In genomic region chr15:79978694-79979519, GRCh38 we compare ENCODE assay signal across 1 cellular context.
TF ChIP-seq lines count a peak whose summit lies in the region.

No MANE protein-coding gene starts in this region.

TF ChIP-seq in HepG2, 621 proteins besides CTCF, POLR2A, EP300 and RAD21 (continued from another document and continues in another):
- TF ChIP-seq ZNF362 (CRISPR knock-in tag; IDR thresholded peaks at IDR 0.05; ENCODE audit: borderline replicate concordance) = no peak
- TF ChIP-seq ZNF780A (CRISPR knock-in tag; IDR thresholded peaks at IDR 0.05) = 0 out of 2 replicates have a peak, but pooled peaks have one; percentile 14
- TF ChIP-seq TEF (CRISPR knock-in tag; IDR thresholded peaks at IDR 0.05) = no peak
- no peak for TF ChIP-seq POLR2G (IDR thresholded peaks at IDR 0.05; ENCODE audit: low read depth, low read length)
- peak; percentile 67; the same call in 1 of the 2 replicates for TF ChIP-seq TBX2 (CRISPR knock-in tag; IDR thresholded peaks at IDR 0.05; ENCODE audit: borderline replicate concordance)
- no peak for TF ChIP-seq ZNF841 (CRISPR knock-in tag; IDR thresholded peaks at IDR 0.05; ENCODE audit: borderline replicate concordance)
- no peak for TF ChIP-seq CC2D1A (CRISPR knock-in tag; IDR thresholded peaks at IDR 0.05)
- TF ChIP-seq USF2 (IDR thresholded peaks at IDR 0.05; ENCODE audit: low read depth, low read length) = no peak
- no peak for TF ChIP-seq USF2 (CRISPR knock-in tag; IDR thresholded peaks at IDR 0.05; ENCODE audit: borderline replicate concordance)
- no peak for TF ChIP-seq PBX2 (CRISPR knock-in tag; IDR thresholded peaks at IDR 0.05)
- TF ChIP-seq NR1H2 (CRISPR knock-in tag; IDR thresholded peaks at IDR 0.05; ENCODE audit: borderline replicate concordance, low read depth) = no peak
- TF ChIP-seq ZNF275 (CRISPR knock-in tag; IDR thresholded peaks at IDR 0.05; ENCODE audit: borderline replicate concordance) = no peak
- TF ChIP-seq ZNF33A (CRISPR knock-in tag; IDR thresholded peaks at IDR 0.05; ENCODE audit: borderline replicate concordance) = no peak
- TF ChIP-seq NFE2L2 (IDR thresholded peaks at IDR 0.05; ENCODE audit: low read length) = no peak
- TF ChIP-seq CHCHD3 (CRISPR knock-in tag; IDR thresholded peaks at IDR 0.05) = no peak
- no peak for TF ChIP-seq FOXO4 (CRISPR knock-in tag; conservative IDR thresholded peaks at IDR 0.05)
- peak; percentile 26; the same call in 1 of the 2 replicates for TF ChIP-seq KMT2B (CRISPR knock-in tag; IDR thresholded peaks at IDR 0.05)
- TF ChIP-seq TFE3 (CRISPR knock-in tag; IDR thresholded peaks at IDR 0.05) = peak; percentile 66
- TF ChIP-seq HOMEZ (CRISPR knock-in tag; IDR thresholded peaks at IDR 0.05; ENCODE audit: low read depth) = no peak; the same call in 1 of the 2 replicates
- TF ChIP-seq RXRB (CRISPR knock-in tag; IDR thresholded peaks at IDR 0.05; ENCODE audit: borderline replicate concordance) = peak; percentile 54; the same call in 1 of the 2 replicates
- peak; percentile 92 for TF ChIP-seq ASH2L (IDR thresholded peaks at IDR 0.05; ENCODE audit: insufficient read length, low read depth, low read length)
- peak; percentile 77; the same call in 1 of the 2 replicates for TF ChIP-seq LCORL (IDR thresholded peaks at IDR 0.05)
- no peak; the same call in 1 of the 2 replicates for TF ChIP-seq LCORL (CRISPR knock-in tag; IDR thresholded peaks at IDR 0.05)
- TF ChIP-seq SRF (IDR thresholded peaks at IDR 0.05; ENCODE audit: low read depth, low read length) = no peak
- TF ChIP-seq ZHX1 (CRISPR knock-in tag; IDR thresholded peaks at IDR 0.05; ENCODE audit: low read depth) = 0 out of 2 replicates have a peak, but pooled peaks have one; percentile 48
- no peak for TF ChIP-seq ATF7 (IDR thresholded peaks at IDR 0.05)
- no peak for TF ChIP-seq ATF7 (CRISPR knock-in tag; IDR thresholded peaks at IDR 0.05)
- peak; percentile 33; the same call in 1 of the 2 replicates for TF ChIP-seq IKZF5 (CRISPR knock-in tag; IDR thresholded peaks at IDR 0.05)
- peak; percentile 50 for TF ChIP-seq CEBPB (IDR thresholded peaks at IDR 0.05; ENCODE audit: borderline replicate concordance, low read depth, low read length)
- no peak for TF ChIP-seq ATF5 (CRISPR knock-in tag; IDR thresholded peaks at IDR 0.05; ENCODE audit: low read depth)
- TF ChIP-seq IRF2 (CRISPR knock-in tag; IDR thresholded peaks at IDR 0.05) = peak; percentile 46; the same call in 1 of the 2 replicates
- TF ChIP-seq IRX3 (CRISPR knock-in tag; IDR thresholded peaks at IDR 0.05; ENCODE audit: borderline replicate concordance, low read depth) = no peak
- TF ChIP-seq ZNF773 (CRISPR knock-in tag; IDR thresholded peaks at IDR 0.05; ENCODE audit: borderline replicate concordance) = no peak
- no peak for TF ChIP-seq FOSL1 (CRISPR knock-in tag; IDR thresholded peaks at IDR 0.05; ENCODE audit: borderline replicate concordance)
- TF ChIP-seq NAIF1 (CRISPR knock-in tag; IDR thresholded peaks at IDR 0.05; ENCODE audit: borderline replicate concordance) = no peak
- TF ChIP-seq ZNF704 (CRISPR knock-in tag; IDR thresholded peaks at IDR 0.05; ENCODE audit: borderline replicate concordance) = no peak
- TF ChIP-seq MED1 (CRISPR knock-in tag; IDR thresholded peaks at IDR 0.05) = peak; percentile 65; the same call in 1 of the 2 replicates
- no peak for TF ChIP-seq ZNF7 (CRISPR knock-in tag; IDR thresholded peaks at IDR 0.05)
- no peak for TF ChIP-seq AGO1 (IDR thresholded peaks at IDR 0.05; ENCODE audit: low read depth, low read length, poor library complexity, severe bottlenecking)
- peak; percentile 74 for TF ChIP-seq NCOA2 (CRISPR knock-in tag; IDR thresholded peaks at IDR 0.05)
- no peak for TF ChIP-seq ZNF75D (CRISPR knock-in tag; IDR thresholded peaks at IDR 0.05; ENCODE audit: borderline replicate concordance)
- no peak for TF ChIP-seq SNRNP70 (IDR thresholded peaks at IDR 0.05; ENCODE audit: low read depth, low read length)
- TF ChIP-seq SMAD1 (CRISPR knock-in tag; IDR thresholded peaks at IDR 0.05; ENCODE audit: borderline replicate concordance, low read depth) = no peak
- no peak for TF ChIP-seq ZNF572 (CRISPR knock-in tag; IDR thresholded peaks at IDR 0.05)
- no peak for TF ChIP-seq NBN (conservative IDR thresholded peaks at IDR 0.05)
- peak; percentile 56; the same call in 1 of the 2 replicates for TF ChIP-seq SPEN (CRISPR knock-in tag; IDR thresholded peaks at IDR 0.05; ENCODE audit: low read depth)
- TF ChIP-seq ZBTB21 (CRISPR knock-in tag; IDR thresholded peaks at IDR 0.05) = no peak
- 0 out of 2 replicates have a peak, but pooled peaks have one; percentile 26 for TF ChIP-seq MAZ (IDR thresholded peaks at IDR 0.05; ENCODE audit: borderline replicate concordance, low read depth, low read length)
- no peak for TF ChIP-seq MAZ (CRISPR knock-in tag; IDR thresholded peaks at IDR 0.05; ENCODE audit: low read depth)
- TF ChIP-seq ZNF790 (CRISPR knock-in tag; IDR thresholded peaks at IDR 0.05; ENCODE audit: borderline replicate concordance) = no peak
